ENCODE assay signal across 8 cellular contexts in genomic region chr2:231642631-231643493, GRCh38. TPM values are rescaled to one million over a fixed set of nuclear protein-coding genes. Genes with fewer than 3 reads are reported as not detected.
DNase-seq lines count a peak whose midpoint lies in the region; ATAC-seq and TF ChIP-seq lines count a peak whose summit lies in the region.

No MANE protein-coding gene starts in this region.

- POLR2A ChIA-PET in HEK293 (lab: Yijun Ruan, JAX), result interaction anchor here (0.7 to 1.7 kb wide), 12 partner anchors 10 to 178 kb away, joined by 3 to 14 read pairs (median 5); partner anchors contain the start of genes NCL and PTMA

- no peak for TF ChIP-seq POLR2A in erythroblast (IDR thresholded peaks at IDR 0.05; ENCODE audit: low read length)

- H3K36me3 ChIP-seq in HEK293 (ENCODE audit: control insufficient read depth in 2 of 2, insufficient read depth in 1 of 2, low read length in 2 of 2) (no peaks in the 10 kb centered on the region), thoracic aorta (no peaks in the 10 kb centered on the region)

- TF ChIP-seq CTCF in HEK293 (tag by site-specific recombination; IDR thresholded peaks at IDR 0.05), result no peak
- no peak for TF ChIP-seq CTCF in thoracic aorta (IDR thresholded peaks at IDR 0.05)

- H3K27me3 ChIP-seq in thoracic aorta (replicated peaks; ENCODE audit: insufficient read depth), result no peaks in the 10 kb centered on the region

- H3K4me1 ChIP-seq in HEK293 (ENCODE audit: control insufficient read depth, insufficient read depth, low read length) (no peaks in the 10 kb centered on the region), thoracic aorta (ENCODE audit: control insufficient read depth in 1 of 2, low read depth in 2 of 2) (peaks cover 29 to 45% of the 10 kb centered on the region in 2 donors)

- DNase-seq in Daoy (ENCODE audit: low read depth), result peak; percentile 96
- DNase-seq in NOMO-1 treated with DMSO at 0.1 percent for 48 hours (lab: John Stamatoyannopoulos, UW; ENCODE audit: unreplicated experiment), result peak; percentile 76
- DNase-seq in activated T-cell treated with anti-CD3 and anti-CD28 coated beads for 1 hour (ENCODE audit: low read depth), result peak; percentile 33
- DNase-seq in erythroblast (lab: John Stamatoyannopoulos, UW), result peak; percentile 56 to 63
- peak; percentile 85 for DNase-seq in non-pigmented ciliary epithelial cell (ENCODE audit: low read depth)
- peak; percentile 85 for DNase-seq in thoracic aorta (ENCODE audit: low spot score)

- H3K9me3 ChIP-seq in HEK293 (ENCODE audit: control insufficient read depth, insufficient read depth, low read depth, low read length) (no peaks in the 10 kb centered on the region), thoracic aorta (no peaks in the 10 kb centered on the region)

- H3K27ac ChIP-seq in HEK293 (ENCODE audit: extremely low read depth, low read depth, low read length) (no peak overlapping the region), thoracic aorta (peak overlapping the region; percentile 99)

- ATAC-seq in thoracic aorta (ENCODE audit: insufficient number of reproducible peaks, low FRiP score, low read depth) (peak; percentile 79), HG03175 (IDR thresholded peaks at IDR 0.05; ENCODE audit: unreplicated experiment) (no peak)

- CTCF ChIA-PET in HEK293 (lab: Yijun Ruan, JAX), result interaction anchor here (1.1 to 2.0 kb wide), 6 partner anchors 30 to 152 kb away, joined by 3 to 14 read pairs (median 5); no protein-coding TSS in a partner anchor

- H3K4me3 ChIP-seq in HEK293 (ENCODE audit: low read depth, low read length), result peak overlapping the region; percentile 13; the same call in 1 of the 2 replicates
- H3K4me3 ChIP-seq in thoracic aorta, result peak overlapping the region; percentile 65

TF ChIP-seq in HEK293, 187 proteins besides CTCF, POLR2A, EP300 and RAD21:
- no peak for TF ChIP-seq HOXC10 (CRISPR knock-in tag; IDR thresholded peaks at IDR 0.05)
- TF ChIP-seq KLF10 (tag by site-specific recombination; IDR thresholded peaks at IDR 0.05), result 0 out of 2 replicates have a peak, but pooled peaks have one; percentile 42
- no peak for TF ChIP-seq ZNF394 (tag by site-specific recombination; IDR thresholded peaks at IDR 0.05; ENCODE audit: borderline replicate concordance)
- peak; percentile 32; the same call in 1 of the 2 replicates for TF ChIP-seq KLF7 (tag by site-specific recombination; IDR thresholded peaks at IDR 0.05; ENCODE audit: borderline replicate concordance)
- TF ChIP-seq KLF9 (tag by site-specific recombination; IDR thresholded peaks at IDR 0.05; ENCODE audit: low read depth), result peak; percentile 54
- TF ChIP-seq KLF1 (tag by site-specific recombination; IDR thresholded peaks at IDR 0.05), result peak; percentile 97
- no peak for TF ChIP-seq BCL6B (tag by site-specific recombination; IDR thresholded peaks at IDR 0.05)
- no peak for TF ChIP-seq ZBTB10 (tag by site-specific recombination; IDR thresholded peaks at IDR 0.05)
- no peak for TF ChIP-seq ZNF677 (tag by site-specific recombination; IDR thresholded peaks at IDR 0.05)
- no peak for TF ChIP-seq ZNF626 (tag by site-specific recombination; IDR thresholded peaks at IDR 0.05)
- TF ChIP-seq KLF17 (tag by site-specific recombination; IDR thresholded peaks at IDR 0.05), result peak; percentile 72
- no peak for TF ChIP-seq HOXA7 (CRISPR knock-in tag; IDR thresholded peaks at IDR 0.05; ENCODE audit: borderline replicate concordance)
- peak; percentile 99 for TF ChIP-seq TRIM28 (IDR thresholded peaks at IDR 0.05; ENCODE audit: borderline replicate concordance, low read length)
- TF ChIP-seq ZNF280C (tag by site-specific recombination; IDR thresholded peaks at IDR 0.05), result no peak
- TF ChIP-seq ZNF704 (tag by site-specific recombination; IDR thresholded peaks at IDR 0.05), result no peak
- TF ChIP-seq ZXDB (tag by site-specific recombination; IDR thresholded peaks at IDR 0.05), result no peak
- no peak for TF ChIP-seq INSM2 (tag by site-specific recombination; IDR thresholded peaks at IDR 0.05)
- no peak for TF ChIP-seq SALL2 (tag by site-specific recombination; IDR thresholded peaks at IDR 0.05; ENCODE audit: borderline replicate concordance)
- no peak for TF ChIP-seq ZNF324 (tag by site-specific recombination; IDR thresholded peaks at IDR 0.05)
- no peak for TF ChIP-seq GLIS1 (tag by site-specific recombination; IDR thresholded peaks at IDR 0.05)
- no peak for TF ChIP-seq ZBTB7A (tag by site-specific recombination; IDR thresholded peaks at IDR 0.05; ENCODE audit: low read depth)

RNA-seq across cellular contexts. Expression of gene TEX44, which starts 50.2 kb away (rescaled TPM):
- total RNA-seq in Daoy (2014; rRNA removed; shearing (Covaris generic)), result not detected in 2 replicates
- total RNA-seq in thoracic aorta, result not detected

Comparison
In these comparisons a context has a peak if more than half of its experiments do, and no peak if none do; other contexts are left out.
1. DNase-seq: peak in every context shown above with its lines; median percentile 96 in Daoy; 85 in non-pigmented ciliary epithelial cell; 85 in thoracic aorta; 76 in NOMO-1 treated with DMSO at 0.1 percent for 48 hours; 60 in erythroblast; 33 in activated T-cell treated with anti-CD3 and anti-CD28 coated beads for 1 hour.